ENCODE assay signal across 8 cellular contexts in the genomic region with DNA sequence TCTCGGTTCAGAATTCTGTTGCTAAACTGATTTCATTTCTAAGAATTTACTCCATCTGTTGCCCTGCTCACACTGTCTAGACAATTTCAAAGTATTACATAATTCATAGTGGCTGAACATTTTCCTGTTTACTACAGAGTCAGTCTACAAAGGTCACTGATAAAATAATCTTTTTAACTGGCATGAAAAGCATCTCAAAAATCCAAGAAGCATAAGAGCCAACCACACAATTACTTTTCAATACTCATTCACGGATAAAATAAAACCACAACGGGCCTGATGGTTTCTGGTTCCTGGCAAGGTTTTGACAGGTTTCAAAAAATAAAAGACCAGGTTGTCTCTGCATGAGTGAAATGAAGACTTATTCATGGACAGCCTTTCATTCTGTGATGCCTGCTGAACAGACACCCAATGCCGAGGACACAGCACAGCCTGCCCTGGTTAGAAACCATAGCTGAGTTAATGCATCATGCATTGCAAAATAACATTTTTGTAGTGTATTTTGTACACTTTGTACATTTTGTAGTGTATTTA.
DNase-seq lines count a peak whose midpoint lies in the region; ATAC-seq lines count a peak whose summit lies in the region.
"Had no signal": no experiment of that assay in that cellular context is flagged by ENCODE, and none has a peak within 500 bp of the region (broad histone marks: within the 10 kb centered on the region; RNA-seq: fewer than 3 reads in every experiment).

No MANE protein-coding gene starts in this region.

- H2AFZ ChIP-seq in GM23248: 0 out of 2 replicates have a peak overlapping the region, but pooled peaks have one; percentile 15

- H3K9me3 ChIP-seq in GM23248 (ENCODE audit: low read depth): no peaks in the 10 kb centered on the region
- no peaks in the 10 kb centered on the region for H3K9me3 ChIP-seq in adipocyte (ENCODE audit: control insufficient read depth, low read length)
- H3K9me3 ChIP-seq in subcutaneous abdominal adipose tissue (ENCODE audit: control insufficient read depth in 5 of 5, low read length in 5 of 5): no peaks in the 10 kb centered on the region

- no peak overlapping the region for H3K4me3 ChIP-seq in GM23248
- H3K4me3 ChIP-seq in adipocyte (ENCODE audit: low read length): peak overlapping the region; percentile 60
- no peak overlapping the region for H3K4me3 ChIP-seq in subcutaneous abdominal adipose tissue (ENCODE audit: low read depth in 1 of 5, low read length in 5 of 5)
- H3K4me3 ChIP-seq: dorsolateral prefrontal cortex had no signal

- no peaks in the 10 kb centered on the region for H3K9me2 ChIP-seq in GM23248 (ENCODE audit: insufficient read depth)

- WGBS in GM23248 (ENCODE audit: low coverage in 1 of 2, low lambda C conversion rate in 2 of 2, missing lambda C conversion rate in 2 of 2), 2 experiments: 22 to 24% methylated on average over 4 of the region's 4 CpGs

- in situ Hi-C loops in GM23248 (cut with MboI): no loop called here

- peaks cover 14% of the 10 kb centered on the region for H3F3A ChIP-seq in GM23248 (ENCODE audit: insufficient read depth)

- peak; percentile 71 to 79 for ATAC-seq in left cardiac atrium
- no peak for ATAC-seq in HG02973 (IDR thresholded peaks at IDR 0.05; ENCODE audit: unreplicated experiment)
- ATAC-seq in HG03439 (IDR thresholded peaks at IDR 0.05; ENCODE audit: unreplicated experiment): no peak

- peak overlapping the region; percentile 40 for H3K4me2 ChIP-seq in GM23248 (ENCODE audit: unreplicated experiment)

- intact Hi-C loops in left cardiac atrium (cut with DNase I): no loop called here

- no peaks in the 10 kb centered on the region for H3K79me2 ChIP-seq in GM23248 (ENCODE audit: insufficient read depth)

- DNase-seq in GM23248 (peak; percentile 68), adipocyte (ENCODE audit: low read depth) (peak; percentile 82), left cardiac atrium (no peak), amygdala (lab: John Stamatoyannopoulos, UW) (no peak)
- DNase-seq: dorsolateral prefrontal cortex had no signal

- H3K27ac ChIP-seq in GM23248: peak overlapping the region; percentile 36
- H3K27ac ChIP-seq in subcutaneous abdominal adipose tissue (ENCODE audit: low read depth, low read length): peak overlapping the region; percentile 94
- H3K27ac ChIP-seq: dorsolateral prefrontal cortex had no signal

- H3K9ac ChIP-seq in GM23248 (no peak overlapping the region), adipocyte (ENCODE audit: low read length) (peak overlapping the region; percentile 74), subcutaneous abdominal adipose tissue (ENCODE audit: low read length in 5 of 5) (peak overlapping the region in 4 of 5 donors; percentile 6 to 78 (median 48))

- no peaks in the 10 kb centered on the region for H4K20me1 ChIP-seq in GM23248 (ENCODE audit: insufficient read depth)

- peaks cover 15% of the 10 kb centered on the region for H3K4me1 ChIP-seq in GM23248 (ENCODE audit: insufficient read depth)
- H3K4me1 ChIP-seq in adipocyte (ENCODE audit: control insufficient read depth, insufficient read depth, low read length): peaks cover 46% of the 10 kb centered on the region
- peaks cover 8 to 44% (median 30%) of the 10 kb centered on the region in 5 donors for H3K4me1 ChIP-seq in subcutaneous abdominal adipose tissue (ENCODE audit: control insufficient read depth in 5 of 5, insufficient read depth in 5 of 5, low read length in 5 of 5)

- H3K36me3 ChIP-seq in GM23248 (ENCODE audit: low read depth): no peaks in the 10 kb centered on the region
- H3K36me3 ChIP-seq in adipocyte (ENCODE audit: control insufficient read depth, insufficient read depth, low read length, severe bottlenecking): no peaks in the 10 kb centered on the region
- no peaks in the 10 kb centered on the region for H3K36me3 ChIP-seq in subcutaneous abdominal adipose tissue (ENCODE audit: control insufficient read depth in 5 of 5, insufficient read depth in 5 of 5, low read length in 5 of 5)

- no peaks in the 10 kb centered on the region for H3K27me3 ChIP-seq in GM23248 (replicated peaks; ENCODE audit: insufficient read depth)
- no peaks in the 10 kb centered on the region for H3K27me3 ChIP-seq in adipocyte (replicated peaks; ENCODE audit: control insufficient read depth, insufficient read depth, low read length)
- H3K27me3 ChIP-seq in subcutaneous abdominal adipose tissue (ENCODE audit: control insufficient read depth in 5 of 5, insufficient read depth in 4 of 5, low read length in 5 of 5): no peaks in the 10 kb centered on the region

Comparison
In these comparisons a context has a peak if more than half of its experiments do, and no peak if none do; other contexts are left out.
1. DNase-seq: peak in GM23248 (single experiment) and adipocyte (single experiment); none in left cardiac atrium (single experiment) and amygdala (0 of 56).
2. ATAC-seq: peak in left cardiac atrium (2 of 2); none in HG02973 (single experiment) and HG03439 (single experiment).